In the genomic region with DNA sequence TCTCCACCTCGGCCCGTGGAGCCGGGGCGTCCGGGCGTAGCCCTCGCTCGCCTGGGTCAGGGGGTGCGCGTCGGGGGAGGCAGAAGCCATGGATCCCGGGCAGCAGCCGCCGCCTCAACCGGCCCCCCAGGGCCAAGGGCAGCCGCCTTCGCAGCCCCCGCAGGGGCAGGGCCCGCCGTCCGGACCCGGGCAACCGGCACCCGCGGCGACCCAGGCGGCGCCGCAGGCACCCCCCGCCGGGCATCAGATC, we compare ENCODE assay signal across 8 cellular contexts.
DNase-seq lines count a peak whose midpoint lies in the region; ATAC-seq, FAIRE-seq and TF ChIP-seq lines count a peak whose summit lies in the region.

No MANE protein-coding gene starts in this region.

- peak overlapping the region; percentile 84 to 95 for H3K4me3 ChIP-seq in cardiac fibroblast (replicated peaks in 1 of 2; ENCODE audit: low read depth in 2 of 2, low read length in 2 of 2)
- H3K4me3 ChIP-seq in mucosa of stomach (ENCODE audit: low read length): peak overlapping the region; percentile 12

- H3K36me3 ChIP-seq in mucosa of stomach (ENCODE audit: control insufficient read depth, insufficient read depth, low read length): no peaks in the 10 kb centered on the region

- H3K9ac ChIP-seq in mucosa of stomach (ENCODE audit: low read length): peak overlapping the region; percentile 96

- H3K9me3 ChIP-seq in mucosa of stomach (ENCODE audit: control insufficient read depth, low read length): no peaks in the 10 kb centered on the region

- H3K4me1 ChIP-seq in mucosa of stomach (ENCODE audit: control insufficient read depth, insufficient read depth, low read length): peaks cover 7% of the 10 kb centered on the region

- no peak for FAIRE-seq in H54 (lab: Jason Lieb, UNC)
- no peak for FAIRE-seq in RCC 7860 (lab: Jason Lieb, UNC)

- DNase-seq in cardiac fibroblast (ENCODE audit: low read depth in 2 of 2) (no peak), H54 (ENCODE audit: insufficient read length, low spot score) (no peak), NCI-H128 (lab: John Stamatoyannopoulos, UW; ENCODE audit: unreplicated experiment) (no peak), RCC 7860 (ENCODE audit: low spot score) (no peak)
- no peak for DNase-seq in stimulated activated CD4-positive, alpha-beta T cell treated with anti-CD3 and anti-CD28 coated beads, Interleukin-4, amount 100 ng/mL, for 1 hour

- peak; percentile 33 for ATAC-seq in GM19035 (IDR thresholded peaks at IDR 0.05; ENCODE audit: unreplicated experiment)
- peak; percentile 17 for ATAC-seq in HG03135 (IDR thresholded peaks at IDR 0.05; ENCODE audit: unreplicated experiment)

- no peaks in the 10 kb centered on the region for H3K27me3 ChIP-seq in mucosa of stomach (ENCODE audit: control insufficient read depth, insufficient read depth, low read length)

- TF ChIP-seq POLR2A in H54 (IDR thresholded peaks at IDR 0.05; ENCODE audit: low read depth, low read length): no peak

- no peak for TF ChIP-seq CTCF in cardiac fibroblast (IDR thresholded peaks at IDR 0.05; ENCODE audit: low read depth, low read length)
